ENCODE assay signal across 1 cellular context in genomic region chr6:88141641-88142298, GRCh38.
TF ChIP-seq lines count a peak whose summit lies in the region.

No MANE protein-coding gene starts in this region.

TF ChIP-seq in GM12878, 131 proteins besides CTCF, POLR2A, EP300 and RAD21 (continued from another document):
- TF ChIP-seq REST (IDR thresholded peaks at IDR 0.05; ENCODE audit: low read depth, low read length) (no peak), ZBTB4 (CRISPR knock-in tag; IDR thresholded peaks at IDR 0.05) (no peak), MTA2 (IDR thresholded peaks at IDR 0.05; ENCODE audit: low read depth) (0 out of 2 replicates have a peak, but pooled peaks have one; percentile 9)
